In the genomic region with DNA sequence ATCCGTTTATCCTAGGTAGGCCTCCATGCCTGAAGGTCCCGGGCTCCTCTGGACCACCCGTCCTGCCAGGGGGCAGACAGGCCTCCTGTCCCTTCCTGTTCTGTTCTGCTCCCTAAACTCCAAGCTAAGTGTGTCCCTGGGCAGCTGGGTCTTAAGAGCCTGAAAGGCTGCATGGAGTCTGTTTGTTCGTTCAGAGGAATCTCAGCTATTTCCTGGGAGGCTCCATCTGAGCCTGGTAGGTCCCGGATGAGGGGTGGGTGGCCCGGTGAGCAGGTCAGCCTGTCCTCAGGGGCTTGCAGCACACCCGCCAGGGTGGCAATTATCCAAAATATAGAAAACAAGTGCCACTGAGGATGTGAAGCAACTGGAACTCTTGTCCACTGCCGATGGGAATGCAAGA, we compare ENCODE assay signal across 21 cellular contexts. TPM values are rescaled to one million over a fixed set of nuclear protein-coding genes. Genes with fewer than 3 reads are reported as not detected.
DNase-seq lines count a peak whose midpoint lies in the region; ATAC-seq, FAIRE-seq and TF ChIP-seq lines count a peak whose summit lies in the region.
"Had no signal": no experiment of that assay in that cellular context is flagged by ENCODE, and none has a peak within 500 bp of the region (broad histone marks: within the 10 kb centered on the region; RNA-seq: fewer than 3 reads in every experiment).

No MANE protein-coding gene starts in this region.

- no peaks in the 10 kb centered on the region for H3K36me3 ChIP-seq in bronchial epithelial cell (ENCODE audit: control insufficient read depth, insufficient read depth, low read length)
- H3K36me3 ChIP-seq in mesenchymal stem cell (ENCODE audit: control insufficient read depth in 1 of 2, insufficient read depth in 2 of 2, low read depth in 1 of 2, low read length in 2 of 2): peaks cover 0 to 3% of the 10 kb centered on the region in 2 experiments
- H3K36me3 ChIP-seq in gastrocnemius medialis: no peaks in the 10 kb centered on the region
- H3K36me3 ChIP-seq: BLaER1 treated with 17β-estradiol and CSF1 and Interleukin-3, amounts not matched to agents 10 nM and 100 nM had no signal

- no peak overlapping the region for H3K27ac ChIP-seq in mesenchymal stem cell (ENCODE audit: low read length, poor library complexity, severe bottlenecking)
- no peak overlapping the region for H3K27ac ChIP-seq in gastrocnemius medialis
- H3K27ac ChIP-seq: BLaER1 treated with 17β-estradiol and CSF1 and Interleukin-3, amounts not matched to agents 10 nM and 100 nM; skin epidermis had no signal

- H2AFZ ChIP-seq in mesenchymal stem cell (ENCODE audit: low read depth, low read length): no peak overlapping the region

- no peak overlapping the region for H3K23ac ChIP-seq in mesenchymal stem cell (ENCODE audit: low read length in 2 of 2)

- no peak overlapping the region for H3K27ac Mint-ChIP-seq in progenitor cell of endocrine pancreas
- H3K27ac Mint-ChIP-seq: activated CD4-positive, alpha-beta memory T cell treated with anti-CD3 and anti-CD28 coated beads for 36 hours; activated naive CD4-positive, alpha-beta T cell treated with anti-CD3 and anti-CD28 coated beads, Interleukin-2, amount 50 U/mL, for 24 hours; activated T-cell treated with anti-CD3 and anti-CD28 coated beads, Interleukin-2, amount 50 U/mL, for 24 hours; dendritic cell treated with granulocyte-macrophage colony-stimulating factor and Interleukin-4, amounts not matched to agents 40 ng/mL and 50 ng/mL, for 4 days; naive B cell had no signal

- in situ Hi-C loops in gastrocnemius medialis (cut with MboI; ENCODE audit: low sequenced_read_pairs in 4 of 4): no loop called here

- intact Hi-C loops in gastrocnemius medialis (cut with DNase I; ENCODE audit: low total_unique reads): no loop called here

- peak overlapping the region; percentile 78 for H4K91ac ChIP-seq in mesenchymal stem cell (ENCODE audit: low read length)

- H3K9me3 Mint-ChIP-seq in progenitor cell of endocrine pancreas (ENCODE audit: low read depth): no peaks in the 10 kb centered on the region
- H3K9me3 Mint-ChIP-seq: activated CD4-positive, alpha-beta memory T cell treated with anti-CD3 and anti-CD28 coated beads for 36 hours; activated naive CD4-positive, alpha-beta T cell treated with anti-CD3 and anti-CD28 coated beads, Interleukin-2, amount 50 U/mL, for 24 hours; activated T-cell treated with anti-CD3 and anti-CD28 coated beads, Interleukin-2, amount 50 U/mL, for 24 hours; dendritic cell treated with granulocyte-macrophage colony-stimulating factor and Interleukin-4, amounts not matched to agents 40 ng/mL and 50 ng/mL, for 4 days; naive B cell had no signal

- H3K36me3 Mint-ChIP-seq in progenitor cell of endocrine pancreas (ENCODE audit: insufficient read depth): no peaks in the 10 kb centered on the region
- H3K36me3 Mint-ChIP-seq: activated CD4-positive, alpha-beta memory T cell treated with anti-CD3 and anti-CD28 coated beads for 36 hours; activated naive CD4-positive, alpha-beta T cell treated with anti-CD3 and anti-CD28 coated beads, Interleukin-2, amount 50 U/mL, for 24 hours; naive B cell had no signal

- no peak overlapping the region for H3K4me2 ChIP-seq in mesenchymal stem cell (ENCODE audit: low read length, poor library complexity, severe bottlenecking)
- H3K4me2 ChIP-seq: BLaER1 treated with 17β-estradiol and CSF1 and Interleukin-3, amounts not matched to agents 10 nM and 100 nM had no signal

- no peak overlapping the region for H3K9ac ChIP-seq in mesenchymal stem cell (ENCODE audit: low read length)
- H3K9ac ChIP-seq: BLaER1 treated with 17β-estradiol and CSF1 and Interleukin-3, amounts not matched to agents 10 nM and 100 nM had no signal

- no peak overlapping the region for H2BK5ac ChIP-seq in mesenchymal stem cell (ENCODE audit: low read depth, low read length, poor library complexity, severe bottlenecking)

- no peak overlapping the region for H3K4ac ChIP-seq in mesenchymal stem cell (ENCODE audit: low read depth in 1 of 2, low read length in 2 of 2)

- WGBS in mesenchymal stem cell: 31% methylated on average over 8 of the region's 8 CpGs

- peaks cover 14% of the 10 kb centered on the region for H3K27me3 Mint-ChIP-seq in progenitor cell of endocrine pancreas
- H3K27me3 Mint-ChIP-seq: activated CD4-positive, alpha-beta memory T cell treated with anti-CD3 and anti-CD28 coated beads for 36 hours; activated naive CD4-positive, alpha-beta T cell treated with anti-CD3 and anti-CD28 coated beads, Interleukin-2, amount 50 U/mL, for 24 hours had no signal

- DNase-seq in HTR-8/SVneo (ENCODE audit: insufficient read length, low spot score) (no peak), bronchial epithelial cell (ENCODE audit: low read depth) (no peak), mesenchymal stem cell (no peak), gastrocnemius medialis (no peak), D721Med (ENCODE audit: insufficient read length, low spot score) (no peak), progenitor cell of endocrine pancreas (ENCODE audit: low spot score, unreplicated experiment) (no peak)
- DNase-seq: activated CD4-positive, alpha-beta memory T cell treated with anti-CD3 and anti-CD28 coated beads for 36 hours; activated T-cell treated with anti-CD3 and anti-CD28 coated beads, Interleukin-2, amount 50 U/mL, for 24 hours; naive B cell; NCI-H2029; NCI-H446 treated with DMSO at 0.1 percent for 48 hours; NK-92 treated with Interleukin-12 subunit alpha and Interleukin-12 subunit beta, amount 100 ng/mL, for 24 hours; stimulated activated CD4-positive, alpha-beta T cell treated with anti-CD3 and anti-CD28 coated beads, Interleukin-4, amount 100 ng/mL, for 24 hours had no signal

- H3K27me3 ChIP-seq in bronchial epithelial cell (ENCODE audit: control insufficient read depth, insufficient read depth, low read length) (peaks cover 2% of the 10 kb centered on the region), mesenchymal stem cell (ENCODE audit: control insufficient read depth in 1 of 2, insufficient read depth in 1 of 2, low read length in 2 of 2) (peaks cover 0 to 43% of the 10 kb centered on the region in 2 experiments), gastrocnemius medialis (no peaks in the 10 kb centered on the region)

- no peaks in the 10 kb centered on the region for H3K79me1 ChIP-seq in mesenchymal stem cell (replicated peaks; ENCODE audit: low read length, poor library complexity, severe bottlenecking)

- H3K14ac ChIP-seq in mesenchymal stem cell (ENCODE audit: low read length in 2 of 2): no peak overlapping the region

- no peaks in the 10 kb centered on the region for H3K9me3 ChIP-seq in mesenchymal stem cell (ENCODE audit: control insufficient read depth, low read length)
- no peaks in the 10 kb centered on the region for H3K9me3 ChIP-seq in gastrocnemius medialis
- H3K9me3 ChIP-seq: BLaER1 treated with 17β-estradiol and CSF1 and Interleukin-3, amounts not matched to agents 10 nM and 100 nM had no signal

- H3K4me1 ChIP-seq in mesenchymal stem cell (ENCODE audit: control insufficient read depth, insufficient read depth, low read depth, low read length) (peaks cover 16% of the 10 kb centered on the region), gastrocnemius medialis (no peaks in the 10 kb centered on the region)

- H2BK12ac ChIP-seq in mesenchymal stem cell (ENCODE audit: low read length in 2 of 2): no peak overlapping the region

- no peak overlapping the region for H3K4me3 ChIP-seq in bronchial epithelial cell (ENCODE audit: low read depth, low read length)
- no peak overlapping the region for H3K4me3 ChIP-seq in mesenchymal stem cell (ENCODE audit: insufficient read depth in 1 of 2, low read depth in 1 of 2, low read length in 2 of 2)
- H3K4me3 ChIP-seq in gastrocnemius medialis: no peak overlapping the region
- H3K4me3 ChIP-seq: BLaER1 treated with 17β-estradiol and CSF1 and Interleukin-3, amounts not matched to agents 10 nM and 100 nM; skin epidermis had no signal

- peak overlapping the region; percentile 30 for H2BK120ac ChIP-seq in mesenchymal stem cell (ENCODE audit: low read depth, low read length)

- no peak overlapping the region for H3K4me3 Mint-ChIP-seq in progenitor cell of endocrine pancreas (ENCODE audit: low read depth)
- H3K4me3 Mint-ChIP-seq: activated CD4-positive, alpha-beta memory T cell treated with anti-CD3 and anti-CD28 coated beads for 36 hours; activated naive CD4-positive, alpha-beta T cell treated with anti-CD3 and anti-CD28 coated beads, Interleukin-2, amount 50 U/mL, for 24 hours; activated T-cell treated with anti-CD3 and anti-CD28 coated beads, Interleukin-2, amount 50 U/mL, for 24 hours; dendritic cell treated with granulocyte-macrophage colony-stimulating factor and Interleukin-4, amounts not matched to agents 40 ng/mL and 50 ng/mL, for 4 days had no signal

- FAIRE-seq in HTR-8/SVneo (lab: Jason Lieb, UNC) (peak; percentile 83), bronchial epithelial cell (lab: Jason Lieb, UNC) (peak; percentile 66), D721Med (lab: Jason Lieb, UNC) (no peak)

- H3K18ac ChIP-seq in mesenchymal stem cell (ENCODE audit: low read depth in 1 of 2, low read length in 2 of 2): peak overlapping the region in 1 of 2 experiments; percentile 93

- no peak for ATAC-seq in GM18907 (IDR thresholded peaks at IDR 0.05; ENCODE audit: unreplicated experiment)
- no peak for ATAC-seq in gastrocnemius medialis
- ATAC-seq: left ventricle myocardium superior, Right ventricle myocardium inferior had no signal

- peak overlapping the region; percentile 92 for H4K8ac ChIP-seq in mesenchymal stem cell (ENCODE audit: low read length)

- no peak overlapping the region for H2AK5ac ChIP-seq in mesenchymal stem cell (ENCODE audit: low read length, severe bottlenecking)

- no peak for TF ChIP-seq POLR2A in gastrocnemius medialis (IDR thresholded peaks at IDR 0.05)

- TF ChIP-seq CTCF in bronchial epithelial cell (IDR thresholded peaks at IDR 0.05; ENCODE audit: insufficient read depth, low read length, severe bottlenecking) (no peak), gastrocnemius medialis (IDR thresholded peaks at IDR 0.05 in 4 of 5, conservative IDR thresholded peaks at IDR 0.05 in 1 of 5) (no peak), D721Med (IDR thresholded peaks at IDR 0.05; ENCODE audit: insufficient read depth, missing control alignments) (no peak), progenitor cell of endocrine pancreas (IDR thresholded peaks at IDR 0.05; ENCODE audit: unreplicated experiment) (no peak)

- peak overlapping the region; percentile 80 for H2BK15ac ChIP-seq in mesenchymal stem cell (ENCODE audit: low read depth, poor library complexity, severe bottlenecking)

- no peaks in the 10 kb centered on the region for H3K4me1 Mint-ChIP-seq in progenitor cell of endocrine pancreas (ENCODE audit: low read depth)
- H3K4me1 Mint-ChIP-seq: activated naive CD4-positive, alpha-beta T cell treated with anti-CD3 and anti-CD28 coated beads, Interleukin-2, amount 50 U/mL, for 24 hours; naive B cell had no signal

RNA-seq across cellular contexts. Expression of a gene that starts 12.6 kb away (rescaled TPM):
- total RNA-seq in bronchial epithelial cell (2,981 and 3,623 TPM in 2 replicates), gastrocnemius medialis (100 to 1,000 TPM; 322 to 934 (median 415) TPM), progenitor cell of endocrine pancreas (3,227 and 3,279 TPM in 2 replicates)
- 7,126 TPM for polyA plus RNA-seq in mesenchymal stem cell (2013, experiment 1 of 2)
- 6,723 TPM for polyA plus RNA-seq in mesenchymal stem cell (2013, experiment 2 of 2)

RNA-seq across cellular contexts. Expression of a gene that starts 28.2 kb away (rescaled TPM):
- 1.2 and 1.3 TPM in 2 replicates for total RNA-seq in bronchial epithelial cell
- 0.23 TPM for polyA plus RNA-seq in mesenchymal stem cell (2013, experiment 1 of 2)
- 0.15 TPM for polyA plus RNA-seq in mesenchymal stem cell (2013, experiment 2 of 2)
- under 1 TPM in 2 of 4 donors, not detected in 2; 0.20 to 0.46 TPM for total RNA-seq in gastrocnemius medialis
- total RNA-seq in progenitor cell of endocrine pancreas: 4.8 and 5.3 TPM in 2 replicates
- total RNA-seq: epithelial cell of proximal tubule had no signal

RNA-seq across cellular contexts. Expression of a gene that starts 52.1 kb away (rescaled TPM):
- total RNA-seq in bronchial epithelial cell (10.5 and 12.8 TPM in 2 replicates), gastrocnemius medialis (10 to 100 TPM; 14.4 to 27.9 (median 15.6) TPM), progenitor cell of endocrine pancreas (46.5 and 47.7 TPM in 2 replicates)
- 10.1 TPM for polyA plus RNA-seq in mesenchymal stem cell (2013, experiment 1 of 2)
- polyA plus RNA-seq in mesenchymal stem cell (2013, experiment 2 of 2): 10.3 TPM
